20 cellular contexts compared by ENCODE assay signal in the genomic region with DNA sequence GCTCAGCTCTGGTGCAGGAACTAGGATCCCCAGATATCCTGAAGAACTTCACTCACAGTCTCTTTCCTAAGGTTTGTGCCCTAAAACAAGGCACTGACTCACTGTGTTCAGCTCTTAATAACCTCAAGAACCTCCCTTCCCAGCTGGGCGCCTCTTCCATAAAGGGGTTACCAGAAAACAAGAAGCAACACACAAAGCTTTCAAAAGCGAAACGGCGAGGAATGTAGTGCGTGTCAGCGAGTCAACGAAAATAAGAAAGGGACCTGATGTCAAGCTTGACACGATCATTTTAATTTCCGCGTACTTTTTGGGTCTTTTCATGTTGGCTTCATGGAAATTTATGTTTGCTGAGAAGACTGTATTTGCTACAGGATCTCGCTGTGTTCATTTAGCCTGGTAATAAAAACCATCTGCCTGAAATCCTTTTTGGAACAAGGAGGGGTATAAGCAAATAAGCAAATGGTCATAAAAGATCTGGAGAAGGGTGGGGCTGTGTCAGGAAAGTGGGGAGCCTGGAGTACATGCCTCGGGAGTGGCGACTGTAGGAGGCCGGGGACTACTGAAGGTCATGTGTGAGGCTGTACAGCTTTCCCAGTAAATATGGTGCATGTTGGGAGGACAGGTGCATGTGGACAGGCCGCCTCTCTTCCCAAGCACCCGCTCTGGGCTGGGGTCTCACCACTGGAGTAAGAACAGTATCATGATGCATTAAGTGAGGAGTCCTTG. TPM values are rescaled to one million over a fixed set of nuclear protein-coding genes. Genes with fewer than 3 reads are reported as not detected.
A peak's percentile ranks its signal among the peaks of the same experiment; 100 is the strongest.
DNase-seq lines count a peak whose midpoint lies in the region; ATAC-seq and TF ChIP-seq lines count a peak whose summit lies in the region.
"Had no signal": no experiment of that assay in that cellular context is flagged by ENCODE, and none has a peak within 500 bp of the region (broad histone marks: within the 10 kb centered on the region; RNA-seq: fewer than 3 reads in every experiment).

No MANE protein-coding gene starts in this region.

- H3K27ac ChIP-seq in PC-3 (ENCODE audit: low read length) = no peak overlapping the region
- H3K27ac ChIP-seq in OCI-LY7 (ENCODE audit: low read depth, low read length, poor library complexity, severe bottlenecking) = no peak overlapping the region
- H3K27ac ChIP-seq: dorsolateral prefrontal cortex, neutrophil had no signal

- H3K36me3 ChIP-seq in PC-3 (ENCODE audit: low read depth, low read length) (no peaks in the 10 kb centered on the region), OCI-LY7 (ENCODE audit: insufficient read depth, low read length) (no peaks in the 10 kb centered on the region)
- H3K36me3 ChIP-seq: neutrophil had no signal

- DNase-seq in NCI-H1092 treated with DMSO at 0.1 percent for 48 hours (lab: John Stamatoyannopoulos, UW) (peak; percentile 43), NCI-H1092 (lab: John Stamatoyannopoulos, UW) (no peak), PC-3 (no peak), fibroblast of mammary gland (ENCODE audit: low read depth) (peak; percentile 45), smooth muscle cell of the brain vasculature (ENCODE audit: low read depth, low spot score) (peak; percentile 61), lower leg skin (ENCODE audit: low spot score in 2 of 2) (no peak), OCI-LY7 (ENCODE audit: low spot score) (no peak)
- DNase-seq: activated CD4-positive, alpha-beta T cell treated with anti-CD3 and anti-CD28 coated beads, Interleukin-2, amount 10 ng/mL, durations not matched to agents 24 days and 14 days; activated CD8-positive, alpha-beta memory T cell treated with anti-CD3 and anti-CD28 coated beads, Interleukin-2, amount 50 U/mL, for 48 hours; activated naive CD4-positive, alpha-beta T cell treated with Interleukin-2 at 50 U/mL for 16 hours; CD8-positive, alpha-beta T cell; dorsolateral prefrontal cortex; kidney glomerular epithelial cell; midbrain; NCI-H2029 treated with DMSO at 0.1 percent for 48 hours; NCI-H510A; stimulated activated naive CD4-positive, alpha-beta T cell treated with Interleukin-2 at 50 U/mL for 16 hours had no signal

- POLR2A ChIA-PET in PC-3 (lab: Charles Lee; ENCODE audit: unreplicated experiment) = no interaction called here
- POLR2A ChIA-PET in OCI-LY7 (lab: Charles Lee) = no interaction called here

- TF ChIP-seq POLR2A in lower leg skin (IDR thresholded peaks at IDR 0.05) = no peak

- no peaks in the 10 kb centered on the region for H4K20me1 ChIP-seq in PC-3 (ENCODE audit: low read length)
- no peaks in the 10 kb centered on the region for H4K20me1 ChIP-seq in OCI-LY7 (ENCODE audit: insufficient read depth, low read length)

- TSS peak; percentile 12 for BruUV-seq in PC-3 (replicated peaks; lab: Mats Ljungman, UMichigan)
- no TSS peak for BruUV-seq in OCI-LY7 (replicated peaks; lab: Mats Ljungman, UMichigan)

- H3K79me2 ChIP-seq in PC-3 (ENCODE audit: low read length) (no peaks in the 10 kb centered on the region), OCI-LY7 (ENCODE audit: insufficient read depth, low read depth, low read length) (no peaks in the 10 kb centered on the region)

- H3F3A ChIP-seq in PC-3 (ENCODE audit: low read length, unreplicated experiment) = no peaks in the 10 kb centered on the region

- CTCF ChIA-PET in PC-3 (lab: Charles Lee) (no interaction called here), OCI-LY7 (lab: Charles Lee; ENCODE audit: unreplicated experiment) (no interaction called here)

- intact Hi-C loops in PC-3 (cut with micrococcal nuclease) (no loop called here), lower leg skin (cut with DNase I; ENCODE audit: low total_unique reads) (no loop called here), OCI-LY7 (cut with micrococcal nuclease; ENCODE audit: unreplicated experiment) (no loop called here)

- no peaks in the 10 kb centered on the region for H3K27me3 ChIP-seq in PC-3 (ENCODE audit: low read length)
- H3K27me3 ChIP-seq: neutrophil had no signal

- H2AFZ ChIP-seq in PC-3 (ENCODE audit: low read length) = no peak overlapping the region
- H2AFZ ChIP-seq in OCI-LY7 (ENCODE audit: low read length) = no peak overlapping the region

- ATAC-seq in PC-3 (peak; percentile 18), GM18858 (IDR thresholded peaks at IDR 0.05; ENCODE audit: unreplicated experiment) (no peak)
- ATAC-seq: CD8-positive, alpha-beta T cell; esophagus mucosa had no signal

- H3K4me1 ChIP-seq in PC-3 (ENCODE audit: insufficient read depth, low read length) (peaks cover 8% of the 10 kb centered on the region), OCI-LY7 (ENCODE audit: insufficient read depth, low read length, poor library complexity, severe bottlenecking) (no peaks in the 10 kb centered on the region)

- H3K4me3 ChIP-seq in PC-3 (ENCODE audit: low read length) (no peak overlapping the region), fibroblast of mammary gland (ENCODE audit: control insufficient read depth, low read depth, low read length) (no peak overlapping the region), lower leg skin (ENCODE audit: low read depth, poor library complexity, severe bottlenecking) (no peak overlapping the region), OCI-LY7 (ENCODE audit: low read depth, low read length, poor library complexity, severe bottlenecking) (no peak overlapping the region)
- H3K4me3 ChIP-seq: dorsolateral prefrontal cortex had no signal

- H3K9me3 ChIP-seq in PC-3 (ENCODE audit: low read length) (no peaks in the 10 kb centered on the region), OCI-LY7 (ENCODE audit: low read length) (no peaks in the 10 kb centered on the region)
- H3K9me3 ChIP-seq: neutrophil had no signal

- H3K9ac ChIP-seq in PC-3 (ENCODE audit: low read length) = no peak overlapping the region

- 65 to 66% methylated on average over 16 of the region's 16 CpGs for WGBS in lower leg skin, 2 donors

- TF ChIP-seq CTCF in PC-3 (conservative IDR thresholded peaks at IDR 0.05; ENCODE audit: low read depth, low read length) (no peak), fibroblast of mammary gland (conservative IDR thresholded peaks at IDR 0.05; ENCODE audit: control insufficient read depth, insufficient read depth, low read depth, low read length) (no peak), lower leg skin (IDR thresholded peaks at IDR 0.05) (no peak), OCI-LY7 (conservative IDR thresholded peaks at IDR 0.05; ENCODE audit: low read length) (no peak)

- H3K9me2 ChIP-seq in PC-3 (replicated peaks; ENCODE audit: low read length) (no peaks in the 10 kb centered on the region), OCI-LY7 (ENCODE audit: insufficient read depth, low read length) (no peaks in the 10 kb centered on the region)

- H3K4me2 ChIP-seq in PC-3 (ENCODE audit: low read length) (no peak overlapping the region), OCI-LY7 (ENCODE audit: low read length) (no peak overlapping the region)

RNA-seq across cellular contexts. Expression of a gene that starts 11.4 kb away (rescaled TPM):
- total RNA-seq in PC-3 (2014; rRNA removed) (8.9 and 10.9 TPM in 2 replicates), lower leg skin (under 1 TPM in 1 of 4 donors, not detected in 3; 0.13 TPM), OCI-LY7 (2022) (not detected in 2 replicates)
- total RNA-seq in OCI-LY7 (2014; rRNA removed; shearing (Covaris generic)) = not detected in 2 replicates
- total RNA-seq: activated CD4-positive, alpha-beta T cell treated with anti-CD3 and anti-CD28 coated beads, Interleukin-2, amount 10 ng/mL, durations not matched to agents 24 days and 14 days; CD8-positive, alpha-beta T cell; dorsolateral prefrontal cortex; esophagus mucosa had no signal

Comparison
In these comparisons a context has a peak if more than half of its experiments do, and no peak if none do; other contexts are left out.
1. DNase-seq: peak in NCI-H1092 treated with DMSO at 0.1 percent for 48 hours (single experiment), fibroblast of mammary gland (single experiment) and smooth muscle cell of the brain vasculature (single experiment); none in NCI-H1092 (single experiment), PC-3 (single experiment), lower leg skin (0 of 2) and OCI-LY7 (single experiment).